ENCODE assay signal across 9 cellular contexts in genomic region chr4:152454398-152455011, GRCh38.
DNase-seq lines count a peak whose midpoint lies in the region; ATAC-seq and TF ChIP-seq lines count a peak whose summit lies in the region.
"Had no signal": no experiment of that assay in that cellular context is flagged by ENCODE, and none has a peak within 500 bp of the region (broad histone marks: within the 10 kb centered on the region; RNA-seq: fewer than 3 reads in every experiment).

No MANE protein-coding gene starts in this region.

- no peak for ATAC-seq in HG03442 (IDR thresholded peaks at IDR 0.05; ENCODE audit: unreplicated experiment)
- ATAC-seq in GM21526 (IDR thresholded peaks at IDR 0.05; ENCODE audit: low FRiP score, unreplicated experiment), result no peak
- ATAC-seq in HG02970 (IDR thresholded peaks at IDR 0.05; ENCODE audit: low FRiP score, unreplicated experiment), result no peak

- H3K79me2 ChIP-seq in MM.1S (ENCODE audit: low read length), result peaks cover 89% of the 10 kb centered on the region

- in situ Hi-C loops in astrocyte of the spinal cord (cut with HindIII; ENCODE audit: low sequenced_read_pairs), result no loop called here

- H3F3A ChIP-seq in MM.1S (ENCODE audit: insufficient read depth, low read length), result peaks cover 15% of the 10 kb centered on the region

- TF ChIP-seq POLR2A in lower leg skin (IDR thresholded peaks at IDR 0.05), result no peak

- intact Hi-C loops in lower leg skin (cut with DNase I; ENCODE audit: low total_unique reads), result no loop called here

- H3K9me3 ChIP-seq in MM.1S (replicated peaks; ENCODE audit: insufficient read depth, low read length), result no peaks in the 10 kb centered on the region
- H3K9me3 ChIP-seq in liver (ENCODE audit: control insufficient read depth in 4 of 4, low read length in 3 of 4), result no peaks in the 10 kb centered on the region
- H3K9me3 ChIP-seq: neutrophil had no signal

- TF ChIP-seq CTCF in MM.1S (IDR thresholded peaks at IDR 0.05; ENCODE audit: low read length) (peak; percentile 58), astrocyte of the spinal cord (IDR thresholded peaks at IDR 0.05; ENCODE audit: low read depth, low read length) (peak; percentile 65), liver (IDR thresholded peaks at IDR 0.05; ENCODE audit: low read depth, low read length, missing input control) (peak; percentile 76), lower leg skin (IDR thresholded peaks at IDR 0.05) (no peak)

- TF ChIP-seq RAD21 in liver (IDR thresholded peaks at IDR 0.05), result peak; percentile 89 to 90

- H3K36me3 ChIP-seq in MM.1S (replicated peaks; ENCODE audit: insufficient read depth, low read length), result no peaks in the 10 kb centered on the region
- no peaks in the 10 kb centered on the region for H3K36me3 ChIP-seq in liver (ENCODE audit: control insufficient read depth in 4 of 4, insufficient read depth in 3 of 4, low read depth in 1 of 4, low read length in 3 of 4)
- H3K36me3 ChIP-seq: neutrophil had no signal

- H3K4me3 ChIP-seq in MM.1S (ENCODE audit: low read length) (no peak overlapping the region), astrocyte of the spinal cord (ENCODE audit: low read depth, low read length) (no peak overlapping the region), liver (ENCODE audit: low read depth in 1 of 3, low read length in 3 of 3) (no peak overlapping the region), lower leg skin (ENCODE audit: low read depth, poor library complexity, severe bottlenecking) (no peak overlapping the region)

- H3K27ac ChIP-seq in MM.1S (ENCODE audit: low read length) (no peak overlapping the region), liver (ENCODE audit: low read depth in 1 of 2, low read length in 2 of 2) (no peak overlapping the region)
- H3K27ac ChIP-seq: neutrophil had no signal

- peaks cover 9% of the 10 kb centered on the region; the same call in 1 of the 2 replicates for H4K20me1 ChIP-seq in MM.1S (ENCODE audit: insufficient read depth, low read length)

- no peak overlapping the region for H3K4me2 ChIP-seq in MM.1S (ENCODE audit: low read depth, low read length)

- no peaks in the 10 kb centered on the region for H3K9me2 ChIP-seq in MM.1S (replicated peaks; ENCODE audit: insufficient read depth, low read length)

- H3K4me1 ChIP-seq in MM.1S (ENCODE audit: low read length) (peaks cover 14% of the 10 kb centered on the region), liver (ENCODE audit: control insufficient read depth in 4 of 4, insufficient read depth in 4 of 4, low read length in 3 of 4) (peaks cover 2 to 12% (median 7%) of the 10 kb centered on the region in 4 donors)

- H2AFZ ChIP-seq in MM.1S (ENCODE audit: low read length), result no peak overlapping the region

- H3K9ac ChIP-seq in MM.1S (ENCODE audit: low read length), result no peak overlapping the region
- H3K9ac ChIP-seq in liver (ENCODE audit: low read depth in 1 of 2, low read length in 2 of 2), result no peak overlapping the region

- no peaks in the 10 kb centered on the region for H3K27me3 ChIP-seq in MM.1S (replicated peaks; ENCODE audit: insufficient read depth, low read length)
- H3K27me3 ChIP-seq in liver (ENCODE audit: control insufficient read depth in 4 of 4, insufficient read depth in 4 of 4, low read length in 3 of 4), result no peaks in the 10 kb centered on the region
- H3K27me3 ChIP-seq: neutrophil had no signal

- DNase-seq in EL (peak; percentile 15), MM.1S (peak; percentile 16), astrocyte of the spinal cord (ENCODE audit: low read depth, low spot score) (peak; percentile 45), lower leg skin (ENCODE audit: low spot score in 2 of 2) (no peak)

TF ChIP-seq in liver, 16 proteins besides CTCF, POLR2A, EP300 and RAD21:
- TF ChIP-seq, protein P1, sequence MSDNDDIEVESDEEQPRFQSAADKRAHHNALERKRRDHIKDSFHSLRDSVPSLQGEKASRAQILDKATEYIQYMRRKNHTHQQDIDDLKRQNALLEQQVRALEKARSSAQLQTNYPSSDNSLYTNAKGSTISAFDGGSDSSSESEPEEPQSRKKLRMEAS (IDR thresholded peaks at IDR 0.05), result no peak
- no peak for TF ChIP-seq ATF3 (IDR thresholded peaks at IDR 0.05)
- no peak for TF ChIP-seq EGR1 (IDR thresholded peaks at IDR 0.05; ENCODE audit: low read depth in 2 of 2)
- TF ChIP-seq RXRA (IDR thresholded peaks at IDR 0.05), result no peak
TF ChIP-seq in liver: peak in this region for 0.

Comparison
In these comparisons a context has a peak if more than half of its experiments do, and no peak if none do; other contexts are left out.
1. DNase-seq: peak in EL (single experiment), MM.1S (single experiment) and astrocyte of the spinal cord (single experiment); none in lower leg skin (0 of 2).
2. CTCF ChIP-seq: peak in MM.1S (single experiment), astrocyte of the spinal cord (single experiment) and liver (single experiment); none in lower leg skin (0 of 3).